ENCODE assay signal across 1 cellular context in the genomic region with DNA sequence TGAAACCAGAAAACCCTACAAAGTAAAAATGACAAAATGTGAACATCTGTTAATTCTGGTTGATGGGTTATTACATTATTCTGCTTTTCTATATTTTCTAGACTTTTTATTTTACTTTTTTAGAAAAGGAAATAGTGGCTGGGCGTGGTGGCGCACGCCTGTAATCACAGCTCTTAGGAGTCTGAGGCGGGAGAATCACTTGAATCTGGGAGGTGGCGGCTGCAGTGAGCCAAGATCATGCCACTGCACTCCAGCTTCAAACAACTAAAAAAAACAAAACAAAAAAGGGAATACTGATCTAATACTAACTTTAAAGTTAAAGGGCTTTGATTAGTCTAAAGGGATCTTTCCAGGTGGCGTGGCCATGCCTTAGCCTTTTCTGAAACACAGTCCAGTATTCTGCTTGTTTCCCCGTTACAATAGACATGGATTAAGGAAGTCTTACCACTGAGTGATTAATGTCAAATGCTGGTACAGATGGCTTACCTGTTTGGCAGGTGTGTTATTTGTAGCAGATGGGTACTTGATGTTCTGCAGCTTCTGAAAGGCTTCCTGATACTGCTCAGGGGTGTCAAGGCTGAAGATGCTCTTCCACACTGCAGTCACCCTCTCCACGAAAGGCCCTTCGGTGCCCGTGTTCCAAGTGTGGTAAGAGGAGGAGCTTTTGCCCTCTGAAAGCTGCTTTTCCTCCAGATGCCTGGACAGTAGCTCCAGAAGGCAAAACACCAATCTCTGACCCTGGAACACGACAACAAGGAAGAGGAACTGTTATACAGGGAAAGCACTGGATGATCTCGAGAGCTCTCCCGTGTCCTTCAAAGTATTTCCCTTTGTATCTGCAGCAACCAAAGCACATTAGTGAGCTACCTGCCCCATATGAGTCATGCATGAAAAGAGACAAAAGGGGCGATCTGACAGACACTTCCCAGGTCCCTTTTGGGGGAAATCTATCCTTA.
TF ChIP-seq lines count a peak whose summit lies in the region.

No MANE protein-coding gene starts in this region.

TF ChIP-seq in endothelial cell of umbilical vein, 7 proteins besides CTCF, POLR2A, EP300 and RAD21:
- TF ChIP-seq POLR2AphosphoS5 (IDR thresholded peaks at IDR 0.05; ENCODE audit: insufficient read depth, low read depth, low read length) (no peak), MYC (IDR thresholded peaks at IDR 0.05; ENCODE audit: low read depth, low read length) (no peak), JUN (IDR thresholded peaks at IDR 0.05; ENCODE audit: borderline replicate concordance, insufficient read depth, insufficient read length, low read depth) (no peak), FOS (IDR thresholded peaks at IDR 0.05; ENCODE audit: borderline replicate concordance, insufficient read depth, low read length) (no peak), EZH2 (IDR thresholded peaks at IDR 0.05; ENCODE audit: borderline replicate concordance, low read depth, low read length, severe bottlenecking) (no peak), GATA2 (IDR thresholded peaks at IDR 0.05; ENCODE audit: insufficient read depth, insufficient read length, low read depth, low read length) (no peak)
- TF ChIP-seq, protein P1, sequence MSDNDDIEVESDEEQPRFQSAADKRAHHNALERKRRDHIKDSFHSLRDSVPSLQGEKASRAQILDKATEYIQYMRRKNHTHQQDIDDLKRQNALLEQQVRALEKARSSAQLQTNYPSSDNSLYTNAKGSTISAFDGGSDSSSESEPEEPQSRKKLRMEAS (IDR thresholded peaks at IDR 0.05; ENCODE audit: insufficient read depth, insufficient read length): no peak
